Comparison of ENCODE assay signal across 9 cellular contexts in genomic region chr15:43799209-43799944, GRCh38. TPM values are rescaled to one million over a fixed set of nuclear protein-coding genes. Genes with fewer than 3 reads are reported as not detected.
A peak's percentile ranks its signal among the peaks of the same experiment; 100 is the strongest.
DNase-seq lines count a peak whose midpoint lies in the region; ATAC-seq and TF ChIP-seq lines count a peak whose summit lies in the region.
"Had no signal": no experiment of that assay in that cellular context is flagged by ENCODE, and none has a peak within 500 bp of the region (broad histone marks: within the 10 kb centered on the region; RNA-seq: fewer than 3 reads in every experiment).

No MANE protein-coding gene starts in this region.

- no peaks in the 10 kb centered on the region for H3K9me3 ChIP-seq in PC-3 (ENCODE audit: low read length)

- intact Hi-C loops in PC-3 (cut with micrococcal nuclease): no loop called here
- intact Hi-C loops in posterior cingulate gyrus (cut with DNase I): no loop called here

- peak; percentile 27; the same call in 1 of the 2 replicates for TF ChIP-seq CTCF in PC-3 (conservative IDR thresholded peaks at IDR 0.05; ENCODE audit: low read depth, low read length)

- H4K20me1 ChIP-seq in PC-3 (ENCODE audit: low read length): no peaks in the 10 kb centered on the region

- H3K27me3 ChIP-seq in PC-3 (ENCODE audit: low read length): no peaks in the 10 kb centered on the region

- peaks cover 40% of the 10 kb centered on the region for H3K36me3 ChIP-seq in PC-3 (ENCODE audit: low read depth, low read length)

- H3K27ac ChIP-seq in PC-3 (ENCODE audit: low read length): peak overlapping the region; percentile 78
- peak overlapping the region; percentile 100 for H3K27ac ChIP-seq in substantia nigra (ENCODE audit: low read depth, low read length, poor library complexity, severe bottlenecking)

- CTCF ChIA-PET in PC-3 (lab: Charles Lee): no interaction called here

- H3K9ac ChIP-seq in PC-3 (ENCODE audit: low read length): peak overlapping the region; percentile 56

- POLR2A ChIA-PET in PC-3 (lab: Charles Lee; ENCODE audit: unreplicated experiment): no interaction called here

- DNase-seq in NCI-H748 (lab: John Stamatoyannopoulos, UW; ENCODE audit: unreplicated experiment): peak; percentile 40
- no peak for DNase-seq in NCI-H748 treated with DMSO at 0.1 percent for 48 hours (lab: John Stamatoyannopoulos, UW)
- DNase-seq in PC-3: no peak
- peak; percentile 41 for DNase-seq in germinal center (ENCODE audit: low spot score)
- DNase-seq in substantia nigra (lab: John Stamatoyannopoulos, UW): peak in 1 of 49 donors; percentile 34
- no peak for DNase-seq in globus pallidus (ENCODE audit: low spot score)
- DNase-seq in posterior cingulate gyrus: no peak

- peak; percentile 2 for ATAC-seq in PC-3
- no peak for ATAC-seq in GM18867 (IDR thresholded peaks at IDR 0.05; ENCODE audit: unreplicated experiment)

- BruUV-seq in PC-3 (replicated peaks; lab: Mats Ljungman, UMichigan): no TSS peak

- H3K4me2 ChIP-seq in PC-3 (ENCODE audit: low read length): peak overlapping the region; percentile 56

- H3K79me2 ChIP-seq in PC-3 (ENCODE audit: low read length): peaks cover 33% of the 10 kb centered on the region

- H3F3A ChIP-seq in PC-3 (ENCODE audit: low read length, unreplicated experiment): peaks cover 10% of the 10 kb centered on the region

- H2AFZ ChIP-seq in PC-3 (ENCODE audit: low read length): no peak overlapping the region

- no peak overlapping the region; the same call in 1 of the 2 replicates for H3K4me3 ChIP-seq in PC-3 (ENCODE audit: low read length)

- H3K9me2 ChIP-seq in PC-3 (replicated peaks; ENCODE audit: low read length): no peaks in the 10 kb centered on the region

- peaks cover 58% of the 10 kb centered on the region for H3K4me1 ChIP-seq in PC-3 (ENCODE audit: insufficient read depth, low read length)

RNA-seq across cellular contexts. Expression of gene SERINC4, which starts 0.6 kb away (rescaled TPM):
- not detected in 2 replicates for total RNA-seq in PC-3 (2014; rRNA removed)
- total RNA-seq: mononuclear cell had no signal

RNA-seq across cellular contexts. Expression of gene HYPK, which starts 1.0 kb away (rescaled TPM):
- 22.8 and 29.4 TPM in 2 replicates for total RNA-seq in PC-3 (2014; rRNA removed)

RNA-seq across cellular contexts. Expression of gene SERF2, which starts 7.3 kb away (rescaled TPM):
- 665 and 756 TPM in 2 replicates for total RNA-seq in PC-3 (2014; rRNA removed)

RNA-seq across cellular contexts. Expression of gene ELL3, which starts 22.6 kb away (rescaled TPM):
- 15.0 and 35.8 TPM in 2 replicates for total RNA-seq in PC-3 (2014; rRNA removed)

RNA-seq across cellular contexts. Expression of gene MFAP1, which starts 25.1 kb away (rescaled TPM):
- total RNA-seq in PC-3 (2014; rRNA removed): 18.5 and 18.6 TPM in 2 replicates

Comparison
In these comparisons a context has a peak if more than half of its experiments do, and no peak if none do; other contexts are left out.
1. DNase-seq: peak in NCI-H748 (single experiment) and germinal center (single experiment); none in NCI-H748 treated with DMSO at 0.1 percent for 48 hours (single experiment), PC-3 (single experiment), globus pallidus (single experiment) and posterior cingulate gyrus (0 of 10).